8 cellular contexts compared by ENCODE assay signal in the genomic region with DNA sequence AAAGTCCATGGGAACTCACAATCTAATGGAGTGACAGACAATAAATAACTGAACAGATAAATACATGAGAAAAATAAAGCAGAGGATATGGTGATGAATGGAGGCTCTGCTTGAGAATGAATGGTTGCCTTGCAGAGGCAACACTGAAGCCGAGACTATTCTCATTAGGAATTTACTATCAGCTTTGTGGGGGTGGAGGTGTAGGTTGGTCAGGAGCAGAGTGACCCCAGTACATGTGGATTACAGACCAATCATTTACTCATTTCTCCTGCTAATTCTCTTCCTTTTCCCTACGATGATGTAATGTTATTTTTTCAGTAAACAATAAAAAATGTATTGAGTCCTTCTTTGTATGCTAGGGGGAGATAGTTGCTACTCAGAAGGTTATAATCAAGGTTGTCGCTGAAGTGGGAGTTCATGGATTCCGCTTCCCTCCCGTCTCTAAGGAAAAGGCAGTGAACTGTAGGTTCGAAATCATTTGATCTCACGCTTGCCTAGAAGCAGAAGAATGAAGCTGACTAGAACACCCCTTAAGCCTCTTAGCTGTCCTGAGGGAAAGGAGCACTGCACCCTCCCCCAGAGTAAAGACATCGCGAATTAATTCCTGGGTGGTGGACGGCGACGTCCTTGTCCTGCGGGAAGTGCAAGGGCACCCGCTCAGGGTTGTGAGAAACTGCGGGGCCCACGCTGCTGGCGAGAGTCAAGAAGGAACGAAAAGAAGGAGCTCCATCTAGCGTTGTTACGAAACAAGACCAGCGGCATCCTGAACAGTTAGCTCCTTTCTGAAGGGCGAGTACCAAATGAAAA.
A peak's percentile ranks its signal among the peaks of the same experiment; 100 is the strongest.
DNase-seq lines count a peak whose midpoint lies in the region; ATAC-seq and TF ChIP-seq lines count a peak whose summit lies in the region.

No MANE protein-coding gene starts in this region.

- no peak overlapping the region for H3K4me3 ChIP-seq in lower leg skin (ENCODE audit: low read depth, poor library complexity, severe bottlenecking)

- H3K9me3 Mint-ChIP-seq in effector memory CD8-positive, alpha-beta T cell: no peaks in the 10 kb centered on the region

- no peak for TF ChIP-seq POLR2A in lower leg skin (IDR thresholded peaks at IDR 0.05)

- peak; percentile 82 for ATAC-seq in GM18873 (IDR thresholded peaks at IDR 0.05; ENCODE audit: low FRiP score, unreplicated experiment)
- ATAC-seq in HG03342 (IDR thresholded peaks at IDR 0.05; ENCODE audit: unreplicated experiment): peak; percentile 93
- peak; percentile 76 for ATAC-seq in effector memory CD8-positive, alpha-beta T cell (replicated peaks)

- peaks cover 15% of the 10 kb centered on the region in 2 donors for H3K27me3 Mint-ChIP-seq in effector memory CD8-positive, alpha-beta T cell

- H3K4me1 Mint-ChIP-seq in effector memory CD8-positive, alpha-beta T cell (ENCODE audit: low read depth in 2 of 2): no peaks in the 10 kb centered on the region

- intact Hi-C loops in lower leg skin (cut with DNase I; ENCODE audit: low total_unique reads): no loop called here

- WGBS in lower leg skin, 2 donors: 7% methylated on average over 22 of the region's 22 CpGs

- peak; percentile 49 for DNase-seq in AG09319 (ENCODE audit: extremely low read depth, low read depth)
- DNase-seq in NCI-H446 (lab: John Stamatoyannopoulos, UW): peak; percentile 80 to 90
- DNase-seq in activated CD4-positive, alpha-beta T cell treated with anti-CD3 and anti-CD28 coated beads, Interleukin-2, amount 50 U/mL, for 4 hours: peak; percentile 25 to 29
- peak; percentile 15 to 23 (median 16) for DNase-seq in effector memory CD8-positive, alpha-beta T cell
- peak; percentile 39 to 89 for DNase-seq in lower leg skin (ENCODE audit: low spot score in 2 of 2)
- peak; percentile 19 to 23 for DNase-seq in stimulated activated CD4-positive, alpha-beta T cell treated with anti-CD3 and anti-CD28 coated beads, Interleukin-4, amount 100 ng/mL, for 48 hours (ENCODE audit: low read depth in 2 of 2)

- no peak overlapping the region for H3K27ac Mint-ChIP-seq in effector memory CD8-positive, alpha-beta T cell

- no peaks in the 10 kb centered on the region for H3K36me3 Mint-ChIP-seq in effector memory CD8-positive, alpha-beta T cell (ENCODE audit: insufficient read depth)

- no peak overlapping the region for H3K4me3 Mint-ChIP-seq in effector memory CD8-positive, alpha-beta T cell

- TF ChIP-seq CTCF in AG09319 (IDR thresholded peaks at IDR 0.05; ENCODE audit: low read depth, low read length) (peak; percentile 77), lower leg skin (IDR thresholded peaks at IDR 0.05) (peak in 1 of 3 donors; percentile 52)

Comparison
In these comparisons a context has a peak if more than half of its experiments do, and no peak if none do; other contexts are left out.
1. DNase-seq: peak in every context shown above with its lines; median percentile 85 in NCI-H446; 64 in lower leg skin; 49 in AG09319; 27 in activated CD4-positive, alpha-beta T cell treated with anti-CD3 and anti-CD28 coated beads, Interleukin-2, amount 50 U/mL, for 4 hours; 21 in stimulated activated CD4-positive, alpha-beta T cell treated with anti-CD3 and anti-CD28 coated beads, Interleukin-4, amount 100 ng/mL, for 48 hours; 16 in effector memory CD8-positive, alpha-beta T cell.